1 cellular context compared by ENCODE assay signal in genomic region chr17:42441717-42442565, GRCh38.
TF ChIP-seq lines count a peak whose summit lies in the region.

No MANE protein-coding gene starts in this region.

TF ChIP-seq in HepG2, 621 proteins besides CTCF, POLR2A, EP300 and RAD21 (continued from another document and continues in another):
- TF ChIP-seq ARID5B (CRISPR knock-in tag; IDR thresholded peaks at IDR 0.05) (peak; percentile 84), ZNF331 (CRISPR knock-in tag; IDR thresholded peaks at IDR 0.05) (peak; percentile 58; the same call in 1 of the 2 replicates), ZNF230 (CRISPR knock-in tag; IDR thresholded peaks at IDR 0.05) (0 out of 2 replicates have a peak, but pooled peaks have one; percentile 30), FOXP4 (CRISPR knock-in tag; IDR thresholded peaks at IDR 0.05) (peak; percentile 69), ZNF709 (CRISPR knock-in tag; IDR thresholded peaks at IDR 0.05) (peak; percentile 100), NCOR1 (IDR thresholded peaks at IDR 0.05; ENCODE audit: borderline replicate concordance, low read length) (peak; percentile 53; the same call in 1 of the 2 replicates), TRAFD1 (CRISPR knock-in tag; IDR thresholded peaks at IDR 0.05; ENCODE audit: borderline replicate concordance) (peak; percentile 31; the same call in 1 of the 2 replicates), ZNF280D (CRISPR knock-in tag; IDR thresholded peaks at IDR 0.05) (0 out of 2 replicates have a peak, but pooled peaks have one; percentile 67), PAWR (CRISPR knock-in tag; IDR thresholded peaks at IDR 0.05; ENCODE audit: borderline replicate concordance) (no peak), CREM (IDR thresholded peaks at IDR 0.05) (peak; percentile 29; the same call in 1 of the 2 replicates), CREM (CRISPR knock-in tag; IDR thresholded peaks at IDR 0.05) (no peak), GATAD2A (CRISPR knock-in tag; IDR thresholded peaks at IDR 0.05) (peak; percentile 67), KDM3A (CRISPR knock-in tag; IDR thresholded peaks at IDR 0.05; ENCODE audit: low read depth) (no peak), SETDB1 (CRISPR knock-in tag; IDR thresholded peaks at IDR 0.05; ENCODE audit: borderline replicate concordance) (no peak), ZNF296 (CRISPR knock-in tag; conservative IDR thresholded peaks at IDR 0.05) (no peak), FLYWCH1 (CRISPR knock-in tag; IDR thresholded peaks at IDR 0.05) (no peak), ZNF292 (CRISPR knock-in tag; IDR thresholded peaks at IDR 0.05; ENCODE audit: borderline replicate concordance, low read depth) (peak; percentile 60; the same call in 1 of the 2 replicates), HNF4A (CRISPR knock-in tag; IDR thresholded peaks at IDR 0.05) (peak; percentile 94), ZZZ3 (CRISPR knock-in tag; IDR thresholded peaks at IDR 0.05; ENCODE audit: borderline replicate concordance) (no peak), SMC3 (IDR thresholded peaks at IDR 0.05; ENCODE audit: low read length) (no peak), ZFY (CRISPR knock-in tag; IDR thresholded peaks at IDR 0.05) (no peak), DRAP1 (CRISPR knock-in tag; IDR thresholded peaks at IDR 0.05) (peak; percentile 69; the same call in 1 of the 2 replicates), LCORL (IDR thresholded peaks at IDR 0.05) (no peak), LCORL (CRISPR knock-in tag; IDR thresholded peaks at IDR 0.05) (peak; percentile 72), CENPX (CRISPR knock-in tag; IDR thresholded peaks at IDR 0.05) (no peak), ZBTB39 (CRISPR knock-in tag; IDR thresholded peaks at IDR 0.05) (no peak), ATF3 (CRISPR knock-in tag; IDR thresholded peaks at IDR 0.05) (no peak), IKZF5 (CRISPR knock-in tag; IDR thresholded peaks at IDR 0.05) (peak; percentile 97), FOSL2 (CRISPR knock-in tag; IDR thresholded peaks at IDR 0.05) (peak; percentile 22; the same call in 1 of the 2 replicates), SOX13 (IDR thresholded peaks at IDR 0.05) (0 out of 2 replicates have a peak, but pooled peaks have one; percentile 56), SOX13 (CRISPR knock-in tag; conservative IDR thresholded peaks at IDR 0.05 in 1 of 2, IDR thresholded peaks at IDR 0.05 in 1 of 2) (peak in 1 of 2 experiments; percentile 79; a peak in 2 of 4 replicates), ZNF614 (CRISPR knock-in tag; IDR thresholded peaks at IDR 0.05; ENCODE audit: borderline replicate concordance) (peak; percentile 35; the same call in 1 of the 2 replicates), ZNF362 (CRISPR knock-in tag; IDR thresholded peaks at IDR 0.05; ENCODE audit: borderline replicate concordance) (peak; percentile 93), SMAD1 (CRISPR knock-in tag; IDR thresholded peaks at IDR 0.05; ENCODE audit: borderline replicate concordance, low read depth) (no peak), ZFP1 (CRISPR knock-in tag; IDR thresholded peaks at IDR 0.05) (no peak; the same call in 1 of the 2 replicates), ZNF891 (CRISPR knock-in tag; IDR thresholded peaks at IDR 0.05) (no peak), HDAC1 (CRISPR knock-in tag; IDR thresholded peaks at IDR 0.05) (peak; percentile 64), ETV5 (CRISPR knock-in tag; IDR thresholded peaks at IDR 0.05; ENCODE audit: borderline replicate concordance) (peak; percentile 66; the same call in 1 of the 2 replicates), SALL1 (CRISPR knock-in tag; IDR thresholded peaks at IDR 0.05) (peak; percentile 85), PHF8 (CRISPR knock-in tag; IDR thresholded peaks at IDR 0.05) (peak; percentile 47; the same call in 1 of the 2 replicates), PATZ1 (CRISPR knock-in tag; IDR thresholded peaks at IDR 0.05) (peak; percentile 65; the same call in 1 of the 2 replicates), ZNF18 (CRISPR knock-in tag; IDR thresholded peaks at IDR 0.05; ENCODE audit: insufficient replicate concordance) (peak; percentile 99)
